Comparison of ENCODE assay signal across 8 cellular contexts in the genomic region with DNA sequence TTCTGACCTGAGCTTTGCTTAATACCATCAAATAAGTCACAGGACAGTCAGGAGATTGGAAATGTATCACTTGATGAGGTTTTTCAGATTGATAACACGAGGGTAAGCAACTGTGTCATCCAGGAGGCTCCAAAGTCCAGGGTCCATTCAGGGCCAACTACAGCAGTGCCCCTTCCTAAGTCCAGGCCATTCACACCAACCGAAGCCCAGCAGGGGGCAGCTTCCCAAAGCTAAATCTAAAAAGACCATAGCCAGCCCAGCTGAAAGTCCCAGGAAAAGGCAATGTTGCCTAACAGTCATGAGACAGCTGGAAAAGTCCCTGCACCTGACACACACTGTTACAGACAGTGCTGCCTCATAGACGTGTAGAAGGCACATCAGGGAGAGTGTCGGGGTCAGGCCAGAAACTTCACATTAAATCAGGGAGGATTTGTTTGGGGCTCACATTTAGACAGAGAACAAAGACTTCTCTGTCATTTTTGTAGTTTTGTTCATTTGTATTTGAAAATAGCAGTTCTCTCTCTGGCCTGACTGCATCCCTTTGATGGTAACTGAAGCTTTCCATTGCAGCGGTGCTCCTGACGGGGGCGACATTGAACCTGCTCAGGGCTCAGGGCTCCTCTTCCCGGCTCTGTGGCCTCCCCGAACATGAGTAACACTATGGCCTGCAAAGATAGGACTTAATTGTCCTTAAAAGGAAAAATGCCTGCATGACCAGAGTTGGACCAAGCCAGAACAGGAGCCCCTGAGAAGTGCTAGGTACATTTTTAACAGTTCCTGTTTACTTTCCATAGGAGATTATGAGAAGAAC.
DNase-seq lines count a peak whose midpoint lies in the region; ATAC-seq and TF ChIP-seq lines count a peak whose summit lies in the region.

No MANE protein-coding gene starts in this region.

- H3K9me3 Mint-ChIP-seq in activated naive CD4-positive, alpha-beta T cell treated with anti-CD3 and anti-CD28 coated beads for 36 hours = no peaks in the 10 kb centered on the region

- no peak overlapping the region for H3K27ac Mint-ChIP-seq in activated naive CD4-positive, alpha-beta T cell treated with anti-CD3 and anti-CD28 coated beads for 36 hours

- H3K4me3 ChIP-seq in AG04449 (ENCODE audit: low read depth, low read length) = no peak overlapping the region

- peaks cover 2% of the 10 kb centered on the region for H3K27me3 Mint-ChIP-seq in activated naive CD4-positive, alpha-beta T cell treated with anti-CD3 and anti-CD28 coated beads for 36 hours (ENCODE audit: low read depth)

- peaks cover 10% of the 10 kb centered on the region for H3K4me1 Mint-ChIP-seq in activated naive CD4-positive, alpha-beta T cell treated with anti-CD3 and anti-CD28 coated beads for 36 hours (ENCODE audit: low read depth)

- no peaks in the 10 kb centered on the region for H3K36me3 Mint-ChIP-seq in activated naive CD4-positive, alpha-beta T cell treated with anti-CD3 and anti-CD28 coated beads for 36 hours (ENCODE audit: low read depth)

- H3K4me3 Mint-ChIP-seq in activated naive CD4-positive, alpha-beta T cell treated with anti-CD3 and anti-CD28 coated beads for 36 hours = no peak overlapping the region

- no peak for TF ChIP-seq POLR2A in GM18505 (IDR thresholded peaks at IDR 0.05; ENCODE audit: borderline replicate concordance, extremely low read depth, insufficient read depth, insufficient read length)

- CTCF ChIA-PET in AG04449 (lab: Yijun Ruan, JAX) = interaction anchor here (0.6 to 2.9 kb wide), 39 partner anchors 9 to 623 kb away, joined by 3 to 30 read pairs (median 4); a partner anchor contains a TSS
- CTCF ChIA-PET in activated naive CD4-positive, alpha-beta T cell treated with anti-CD3 and anti-CD28 coated beads for 36 hours (lab: Charles Lee) = interaction anchor here (0.6 to 1.8 kb wide), 12 partner anchors 16 to 688 kb away, joined by 3 to 22 read pairs (median 4); no protein-coding TSS in a partner anchor

- intact Hi-C loops in activated naive CD4-positive, alpha-beta T cell treated with anti-CD3 and anti-CD28 coated beads for 36 hours (cut with micrococcal nuclease) = loop anchor here (1.0 to 10.0 kb wide), 10 partner anchors 36 to 960 kb away; no protein-coding TSS in a partner anchor
- intact Hi-C loops in Right ventricle myocardium superior (cut with DNase I) = loop anchor here (2.0 kb wide), 1 partner anchor 618 kb away; no protein-coding TSS in a partner anchor
- intact Hi-C loops in posterior cingulate gyrus (cut with DNase I) = loop anchor here (1.0 to 5.0 kb wide), 4 partner anchors 198 to 728 kb away; a partner anchor contains a TSS

- ATAC-seq in GM18505 (IDR thresholded peaks at IDR 0.05; ENCODE audit: unreplicated experiment) (peak; percentile 78), HG02981 (IDR thresholded peaks at IDR 0.05; ENCODE audit: unreplicated experiment) (peak; percentile 60), Right ventricle myocardium superior (ENCODE audit: poor library complexity) (peak; percentile 94), HG03520 (IDR thresholded peaks at IDR 0.05; ENCODE audit: unreplicated experiment) (no peak)

- POLR2A ChIA-PET in AG04449 (lab: Yijun Ruan, JAX) = interaction anchor here (1.3 kb wide), 1 partner anchor 201 kb away, joined by 4 read pairs; a partner anchor contains a TSS

- TF ChIP-seq CTCF in AG04449 (IDR thresholded peaks at IDR 0.05; ENCODE audit: insufficient read depth, low read length, missing control alignments) = peak; percentile 70

- DNase-seq in AG04449 (ENCODE audit: low read depth, low spot score) (no peak), NCI-H774 (lab: John Stamatoyannopoulos, UW) (peak; percentile 45), Right ventricle myocardium superior (peak; percentile 79), posterior cingulate gyrus (peak; percentile 64 to 96 (median 78))
- DNase-seq in activated naive CD4-positive, alpha-beta T cell treated with anti-CD3 and anti-CD28 coated beads for 36 hours = peak; percentile 74
